Comparison of ENCODE assay signal across 1 cellular context in the genomic region with DNA sequence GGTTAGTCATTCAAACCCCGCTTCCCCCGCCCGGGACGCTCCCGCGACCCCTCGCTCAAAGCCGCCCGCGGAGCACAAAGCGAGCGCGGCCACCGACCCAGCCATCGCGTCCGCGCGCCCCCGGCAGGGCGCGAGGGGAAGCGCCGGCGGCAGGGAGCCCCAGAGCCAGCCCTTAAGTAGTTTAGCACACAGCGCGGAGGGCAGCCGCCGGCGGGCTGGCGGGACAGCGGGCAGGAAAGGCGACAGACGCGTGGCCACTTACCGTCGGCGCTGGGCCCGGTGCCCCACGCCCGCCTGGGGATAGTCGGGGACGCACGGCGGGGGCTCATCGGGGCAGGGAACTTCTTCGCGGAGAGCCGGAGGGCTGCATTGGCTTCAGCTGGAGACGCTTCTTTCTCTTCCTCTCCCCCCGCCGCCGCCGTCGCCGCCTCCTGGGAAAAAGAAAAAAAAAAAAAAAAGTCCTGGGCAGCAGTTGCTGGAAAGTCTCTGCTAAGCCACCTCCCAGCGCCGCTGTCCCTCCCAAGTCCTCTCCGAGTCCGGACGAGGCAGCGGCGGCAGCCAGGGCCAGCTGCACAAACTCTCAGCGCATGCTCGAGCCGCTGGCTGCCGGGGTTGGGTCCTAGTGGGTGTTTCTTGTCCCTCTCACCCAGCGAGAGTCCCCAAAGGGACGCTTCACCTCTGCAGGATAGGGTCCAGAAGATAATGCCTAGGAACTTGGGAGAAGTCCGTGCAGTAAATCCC.
A peak's percentile ranks its signal among the peaks of the same experiment; 100 is the strongest.
TF ChIP-seq lines count a peak whose summit lies in the region.

TSS of gene TSPAN12 (minus strand) at position 587 of the 741 bp plus-strand sequence. CDS start 1,381 bp downstream, outside the sequence.

TF ChIP-seq in HepG2, 621 proteins besides CTCF, POLR2A, EP300 and RAD21 (continued from another document and continues in another):
- TF ChIP-seq ZNF407 (CRISPR knock-in tag; IDR thresholded peaks at IDR 0.05; ENCODE audit: not compliant biosample characterization) (peak; percentile 57), ARNT2 (CRISPR knock-in tag; IDR thresholded peaks at IDR 0.05; ENCODE audit: low read depth) (peak; percentile 24; the same call in 1 of the 2 replicates), HBP1 (CRISPR knock-in tag; IDR thresholded peaks at IDR 0.05; ENCODE audit: low read depth) (no peak), ELF4 (CRISPR knock-in tag; IDR thresholded peaks at IDR 0.05; ENCODE audit: borderline replicate concordance) (no peak), FOXJ3 (CRISPR knock-in tag; IDR thresholded peaks at IDR 0.05; ENCODE audit: borderline replicate concordance) (no peak), TAF15 (IDR thresholded peaks at IDR 0.05; ENCODE audit: low read depth, low read length, poor library complexity, severe bottlenecking) (no peak), ZNF205 (CRISPR knock-in tag; IDR thresholded peaks at IDR 0.05) (no peak), RFXAP (CRISPR knock-in tag; IDR thresholded peaks at IDR 0.05; ENCODE audit: borderline replicate concordance) (0 out of 2 replicates have a peak, but pooled peaks have one; percentile 42), MIXL1 (CRISPR knock-in tag; IDR thresholded peaks at IDR 0.05) (no peak), MYC (CRISPR knock-in tag; IDR thresholded peaks at IDR 0.05; ENCODE audit: borderline replicate concordance) (peak; percentile 40; the same call in 1 of the 2 replicates), TFDP1 (CRISPR knock-in tag; IDR thresholded peaks at IDR 0.05; ENCODE audit: borderline replicate concordance) (peak; percentile 52; the same call in 1 of the 2 replicates), NKX3-1 (CRISPR knock-in tag; IDR thresholded peaks at IDR 0.05) (0 out of 2 replicates have a peak, but pooled peaks have one; percentile 59), RBFOX2 (IDR thresholded peaks at IDR 0.05; ENCODE audit: low read depth, low read length) (peak; percentile 39; the same call in 1 of the 2 replicates), FOXK1 (CRISPR knock-in tag; IDR thresholded peaks at IDR 0.05; ENCODE audit: borderline replicate concordance, low read depth) (no peak), HOXA3 (CRISPR knock-in tag; IDR thresholded peaks at IDR 0.05) (no peak), SALL1 (CRISPR knock-in tag; IDR thresholded peaks at IDR 0.05) (peak; percentile 28), HMGXB4 (CRISPR knock-in tag; IDR thresholded peaks at IDR 0.05; ENCODE audit: borderline replicate concordance in 1 of 2, low read depth in 1 of 2) (peak; percentile 52 to 81; a peak in 2 of 4 replicates), ELF3 (CRISPR knock-in tag; IDR thresholded peaks at IDR 0.05) (no peak)
- TF ChIP-seq, protein P1, sequence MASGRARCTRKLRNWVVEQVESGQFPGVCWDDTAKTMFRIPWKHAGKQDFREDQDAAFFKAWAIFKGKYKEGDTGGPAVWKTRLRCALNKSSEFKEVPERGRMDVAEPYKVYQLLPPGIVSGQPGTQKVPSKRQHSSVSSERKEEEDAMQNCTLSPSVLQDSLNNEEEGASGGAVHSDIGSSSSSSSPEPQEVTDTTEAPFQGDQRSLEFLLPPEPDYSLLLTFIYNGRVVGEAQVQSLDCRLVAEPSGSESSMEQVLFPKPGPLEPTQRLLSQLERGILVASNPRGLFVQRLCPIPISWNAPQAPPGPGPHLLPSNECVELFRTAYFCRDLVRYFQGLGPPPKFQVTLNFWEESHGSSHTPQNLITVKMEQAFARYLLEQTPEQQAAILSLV (CRISPR knock-in tag; IDR thresholded peaks at IDR 0.05; ENCODE audit: borderline replicate concordance) = 0 out of 2 replicates have a peak, but pooled peaks have one; percentile 15
- TF ChIP-seq, protein P2, sequence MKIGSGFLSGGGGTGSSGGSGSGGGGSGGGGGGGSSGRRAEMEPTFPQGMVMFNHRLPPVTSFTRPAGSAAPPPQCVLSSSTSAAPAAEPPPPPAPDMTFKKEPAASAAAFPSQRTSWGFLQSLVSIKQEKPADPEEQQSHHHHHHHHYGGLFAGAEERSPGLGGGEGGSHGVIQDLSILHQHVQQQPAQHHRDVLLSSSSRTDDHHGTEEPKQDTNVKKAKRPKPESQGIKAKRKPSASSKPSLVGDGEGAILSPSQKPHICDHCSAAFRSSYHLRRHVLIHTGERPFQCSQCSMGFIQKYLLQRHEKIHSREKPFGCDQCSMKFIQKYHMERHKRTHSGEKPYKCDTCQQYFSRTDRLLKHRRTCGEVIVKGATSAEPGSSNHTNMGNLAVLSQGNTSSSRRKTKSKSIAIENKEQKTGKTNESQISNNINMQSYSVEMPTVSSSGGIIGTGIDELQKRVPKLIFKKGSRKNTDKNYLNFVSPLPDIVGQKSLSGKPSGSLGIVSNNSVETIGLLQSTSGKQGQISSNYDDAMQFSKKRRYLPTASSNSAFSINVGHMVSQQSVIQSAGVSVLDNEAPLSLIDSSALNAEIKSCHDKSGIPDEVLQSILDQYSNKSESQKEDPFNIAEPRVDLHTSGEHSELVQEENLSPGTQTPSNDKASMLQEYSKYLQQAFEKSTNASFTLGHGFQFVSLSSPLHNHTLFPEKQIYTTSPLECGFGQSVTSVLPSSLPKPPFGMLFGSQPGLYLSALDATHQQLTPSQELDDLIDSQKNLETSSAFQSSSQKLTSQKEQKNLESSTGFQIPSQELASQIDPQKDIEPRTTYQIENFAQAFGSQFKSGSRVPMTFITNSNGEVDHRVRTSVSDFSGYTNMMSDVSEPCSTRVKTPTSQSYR (CRISPR knock-in tag; IDR thresholded peaks at IDR 0.05; ENCODE audit: borderline replicate concordance) = no peak
- TF ChIP-seq, protein P3, sequence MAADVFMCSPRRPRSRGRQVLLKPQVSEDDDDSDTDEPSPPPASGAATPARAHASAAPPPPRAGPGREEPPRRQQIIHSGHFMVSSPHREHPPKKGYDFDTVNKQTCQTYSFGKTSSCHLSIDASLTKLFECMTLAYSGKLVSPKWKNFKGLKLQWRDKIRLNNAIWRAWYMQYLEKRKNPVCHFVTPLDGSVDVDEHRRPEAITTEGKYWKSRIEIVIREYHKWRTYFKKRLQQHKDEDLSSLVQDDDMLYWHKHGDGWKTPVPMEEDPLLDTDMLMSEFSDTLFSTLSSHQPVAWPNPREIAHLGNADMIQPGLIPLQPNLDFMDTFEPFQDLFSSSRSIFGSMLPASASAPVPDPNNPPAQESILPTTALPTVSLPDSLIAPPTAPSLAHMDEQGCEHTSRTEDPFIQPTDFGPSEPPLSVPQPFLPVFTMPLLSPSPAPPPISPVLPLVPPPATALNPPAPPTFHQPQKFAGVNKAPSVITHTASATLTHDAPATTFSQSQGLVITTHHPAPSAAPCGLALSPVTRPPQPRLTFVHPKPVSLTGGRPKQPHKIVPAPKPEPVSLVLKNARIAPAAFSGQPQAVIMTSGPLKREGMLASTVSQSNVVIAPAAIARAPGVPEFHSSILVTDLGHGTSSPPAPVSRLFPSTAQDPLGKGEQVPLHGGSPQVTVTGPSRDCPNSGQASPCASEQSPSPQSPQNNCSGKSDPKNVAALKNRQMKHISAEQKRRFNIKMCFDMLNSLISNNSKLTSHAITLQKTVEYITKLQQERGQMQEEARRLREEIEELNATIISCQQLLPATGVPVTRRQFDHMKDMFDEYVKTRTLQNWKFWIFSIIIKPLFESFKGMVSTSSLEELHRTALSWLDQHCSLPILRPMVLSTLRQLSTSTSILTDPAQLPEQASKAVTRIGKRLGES (CRISPR knock-in tag; IDR thresholded peaks at IDR 0.05; ENCODE audit: borderline replicate concordance) = 0 out of 2 replicates have a peak, but pooled peaks have one; percentile 15
- TF ChIP-seq, protein P4, sequence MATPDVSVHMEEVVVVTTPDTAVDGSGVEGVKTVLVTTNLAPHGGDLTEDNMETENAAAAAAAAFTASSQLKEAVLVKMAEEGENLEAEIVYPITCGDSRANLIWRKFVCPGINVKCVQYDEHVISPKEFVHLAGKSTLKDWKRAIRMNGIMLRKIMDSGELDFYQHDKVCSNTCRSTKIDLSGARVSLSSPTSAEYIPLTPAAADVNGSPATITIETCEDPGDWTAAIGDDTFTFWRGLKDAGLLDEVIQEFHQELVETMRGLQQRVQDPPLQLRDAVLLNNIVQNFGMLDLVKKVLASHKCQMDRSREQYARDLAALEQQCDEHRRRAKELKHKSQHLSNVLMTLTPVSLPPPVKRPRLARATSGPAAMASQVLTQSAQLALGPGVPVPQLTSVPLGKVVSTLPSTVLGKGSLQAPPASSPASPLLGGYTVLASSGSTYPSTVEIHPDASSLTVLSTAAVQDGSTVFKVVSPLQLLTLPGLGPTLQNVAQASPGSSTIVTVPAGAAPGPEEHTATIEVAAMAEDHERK (CRISPR knock-in tag; IDR thresholded peaks at IDR 0.05; ENCODE audit: low read depth) = no peak
- TF ChIP-seq, protein P5, sequence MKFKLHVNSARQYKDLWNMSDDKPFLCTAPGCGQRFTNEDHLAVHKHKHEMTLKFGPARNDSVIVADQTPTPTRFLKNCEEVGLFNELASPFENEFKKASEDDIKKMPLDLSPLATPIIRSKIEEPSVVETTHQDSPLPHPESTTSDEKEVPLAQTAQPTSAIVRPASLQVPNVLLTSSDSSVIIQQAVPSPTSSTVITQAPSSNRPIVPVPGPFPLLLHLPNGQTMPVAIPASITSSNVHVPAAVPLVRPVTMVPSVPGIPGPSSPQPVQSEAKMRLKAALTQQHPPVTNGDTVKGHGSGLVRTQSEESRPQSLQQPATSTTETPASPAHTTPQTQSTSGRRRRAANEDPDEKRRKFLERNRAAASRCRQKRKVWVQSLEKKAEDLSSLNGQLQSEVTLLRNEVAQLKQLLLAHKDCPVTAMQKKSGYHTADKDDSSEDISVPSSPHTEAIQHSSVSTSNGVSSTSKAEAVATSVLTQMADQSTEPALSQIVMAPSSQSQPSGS (CRISPR knock-in tag; IDR thresholded peaks at IDR 0.05) = no peak
